1 cellular context compared by ENCODE assay signal in the genomic region with DNA sequence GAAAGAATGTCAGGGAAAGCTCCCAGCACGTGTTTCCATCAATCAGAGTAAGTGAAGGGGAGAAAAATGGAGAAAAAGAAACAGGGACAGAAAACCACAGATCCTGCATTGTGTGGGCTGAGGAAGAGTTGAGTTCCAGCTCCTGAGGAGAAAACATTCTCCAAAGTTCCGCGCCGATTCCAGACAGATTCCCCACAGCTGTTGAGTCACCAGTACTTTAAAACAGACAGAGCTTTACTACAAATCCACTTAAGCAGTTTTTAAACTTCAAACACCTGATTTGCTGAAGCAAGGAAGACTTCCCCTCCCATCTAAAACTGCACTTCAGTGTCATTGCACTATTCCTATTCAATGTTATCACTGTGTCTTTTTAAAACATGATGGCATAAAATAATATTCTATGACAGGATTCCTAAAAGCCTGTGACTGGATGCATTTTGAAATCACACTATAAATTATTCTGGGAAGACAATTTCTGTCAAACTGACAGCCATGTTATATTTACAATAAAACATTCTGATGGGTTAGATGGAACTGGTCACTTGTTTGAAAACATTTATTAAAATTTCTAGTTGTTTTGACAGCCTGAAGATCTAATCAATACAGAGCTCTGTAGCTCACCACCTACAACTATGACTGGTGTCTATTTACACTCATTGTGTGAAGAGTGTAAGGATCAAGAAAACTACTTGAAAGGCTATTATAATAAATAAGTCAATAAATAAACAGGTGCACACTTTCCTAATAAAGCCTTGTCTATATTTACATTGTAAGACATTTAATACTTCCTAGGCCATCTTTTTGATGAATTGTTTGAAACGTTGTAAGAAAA.
TF ChIP-seq lines count a peak whose summit lies in the region.

No MANE protein-coding gene starts in this region.

TF ChIP-seq in SK-N-SH treated with all-trans-retinoic acid at 6 μM for 48 hours, 23 proteins besides CTCF, POLR2A, EP300 and RAD21 (continued from another document):
- no peak for TF ChIP-seq POU6F1 (CRISPR knock-in tag; IDR thresholded peaks at IDR 0.05; ENCODE audit: borderline replicate concordance, low read depth)
- TF ChIP-seq PPARA (CRISPR knock-in tag; IDR thresholded peaks at IDR 0.05; ENCODE audit: borderline replicate concordance) = no peak
- no peak for TF ChIP-seq ZFP30 (CRISPR knock-in tag; IDR thresholded peaks at IDR 0.05)
- TF ChIP-seq, protein P1, sequence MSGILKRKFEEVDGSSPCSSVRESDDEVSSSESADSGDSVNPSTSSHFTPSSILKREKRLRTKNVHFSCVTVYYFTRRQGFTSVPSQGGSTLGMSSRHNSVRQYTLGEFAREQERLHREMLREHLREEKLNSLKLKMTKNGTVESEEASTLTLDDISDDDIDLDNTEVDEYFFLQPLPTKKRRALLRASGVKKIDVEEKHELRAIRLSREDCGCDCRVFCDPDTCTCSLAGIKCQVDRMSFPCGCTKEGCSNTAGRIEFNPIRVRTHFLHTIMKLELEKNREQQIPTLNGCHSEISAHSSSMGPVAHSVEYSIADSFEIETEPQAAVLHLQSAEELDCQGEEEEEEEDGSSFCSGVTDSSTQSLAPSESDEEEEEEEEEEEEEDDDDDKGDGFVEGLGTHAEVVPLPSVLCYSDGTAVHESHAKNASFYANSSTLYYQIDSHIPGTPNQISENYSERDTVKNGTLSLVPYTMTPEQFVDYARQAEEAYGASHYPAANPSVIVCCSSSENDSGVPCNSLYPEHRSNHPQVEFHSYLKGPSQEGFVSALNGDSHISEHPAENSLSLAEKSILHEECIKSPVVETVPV (CRISPR knock-in tag; IDR thresholded peaks at IDR 0.05) = no peak
- no peak for TF ChIP-seq OSR1 (CRISPR knock-in tag; IDR thresholded peaks at IDR 0.05)
- no peak for TF ChIP-seq CSDC2 (CRISPR knock-in tag; IDR thresholded peaks at IDR 0.05)
- TF ChIP-seq GLIS3 (CRISPR knock-in tag; IDR thresholded peaks at IDR 0.05) = no peak
- no peak for TF ChIP-seq ZNF70 (CRISPR knock-in tag; IDR thresholded peaks at IDR 0.05)
- no peak for TF ChIP-seq TOX (CRISPR knock-in tag; IDR thresholded peaks at IDR 0.05; ENCODE audit: borderline replicate concordance)
- TF ChIP-seq ESRRG (CRISPR knock-in tag; IDR thresholded peaks at IDR 0.05) = no peak
- no peak for TF ChIP-seq ZFP3 (CRISPR knock-in tag; IDR thresholded peaks at IDR 0.05)
- TF ChIP-seq ZC3H10 (CRISPR knock-in tag; IDR thresholded peaks at IDR 0.05) = no peak
